Comparison of ENCODE assay signal across 14 cellular contexts in the genomic region with DNA sequence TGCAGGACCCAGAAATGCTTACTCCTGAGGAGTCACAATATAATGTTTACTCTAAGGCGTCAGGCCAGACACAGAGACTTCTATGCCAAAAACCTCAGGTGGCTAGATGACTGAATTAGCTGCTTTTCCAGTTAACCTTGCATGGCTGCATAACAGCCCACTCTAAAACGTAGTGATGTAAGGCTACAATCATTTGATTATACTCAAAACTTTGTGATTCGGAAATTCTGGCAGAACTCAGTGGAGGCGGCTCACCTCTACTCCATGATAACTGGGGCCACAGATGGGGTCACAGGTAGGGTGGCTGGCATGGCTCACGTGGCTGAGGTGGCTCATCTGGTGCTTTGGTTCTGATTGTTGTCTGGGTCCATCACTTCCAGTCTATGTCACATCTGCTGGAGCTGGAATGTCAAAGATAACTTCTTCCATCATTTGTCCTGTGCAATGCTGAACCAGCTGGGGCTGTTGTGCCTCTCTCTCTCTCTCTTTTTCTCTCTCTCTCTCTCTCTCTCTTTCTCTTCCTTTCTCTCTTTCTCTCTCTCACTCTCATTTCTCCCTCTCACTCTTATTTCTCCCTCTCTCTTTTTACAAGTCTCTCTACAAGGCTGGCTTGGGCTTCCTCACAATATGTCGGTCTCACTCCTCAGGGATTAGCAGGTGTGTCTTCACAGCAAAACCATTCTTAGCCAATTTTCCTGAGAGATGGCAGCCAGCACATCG. TPM values are rescaled to one million over a fixed set of nuclear protein-coding genes. Genes with fewer than 3 reads are reported as not detected.
A peak's percentile ranks its signal among the peaks of the same experiment; 100 is the strongest.
DNase-seq lines count a peak whose midpoint lies in the region; ATAC-seq and TF ChIP-seq lines count a peak whose summit lies in the region.
"Had no signal": no experiment of that assay in that cellular context is flagged by ENCODE, and none has a peak within 500 bp of the region (broad histone marks: within the 10 kb centered on the region; RNA-seq: fewer than 3 reads in every experiment).

No MANE protein-coding gene starts in this region.

- H3K9me3 ChIP-seq in right atrium auricular region (no peaks in the 10 kb centered on the region), thyroid gland (no peaks in the 10 kb centered on the region)
- H3K9me3 ChIP-seq: Caco-2 had no signal

- no peaks in the 10 kb centered on the region for H3K27me3 ChIP-seq in right atrium auricular region
- no peaks in the 10 kb centered on the region for H3K27me3 ChIP-seq in thyroid gland

- H3K4me1 ChIP-seq in right atrium auricular region = no peaks in the 10 kb centered on the region
- H3K4me1 ChIP-seq in thyroid gland = peaks cover 42 to 57% of the 10 kb centered on the region in 2 donors

- H3K27ac Mint-ChIP-seq in glutamatergic neuron (ENCODE audit: unreplicated experiment) = no peak overlapping the region
- H3K27ac Mint-ChIP-seq: CD8-positive, alpha-beta T cell had no signal

- H3K4me3 Mint-ChIP-seq in glutamatergic neuron (ENCODE audit: unreplicated experiment) = no peak overlapping the region
- H3K4me3 Mint-ChIP-seq: CD14-positive monocyte; CD8-positive, alpha-beta T cell had no signal

- peaks cover 4% of the 10 kb centered on the region for H3K36me3 Mint-ChIP-seq in glutamatergic neuron (ENCODE audit: unreplicated experiment)
- H3K36me3 Mint-ChIP-seq: CD8-positive, alpha-beta T cell had no signal

- H3K27ac ChIP-seq in right atrium auricular region (no peak overlapping the region), thyroid gland (peak overlapping the region; percentile 7 to 74 (median 59))
- H3K27ac ChIP-seq: 22Rv1, GM23248 had no signal

- DNase-seq in DMS79 treated with DMSO at 0.1 percent for 48 hours (lab: John Stamatoyannopoulos, UW) (peak; percentile 4), DMS79 (lab: John Stamatoyannopoulos, UW) (no peak), cardiac septum (ENCODE audit: low spot score) (peak; percentile 27), right atrium auricular region (ENCODE audit: low spot score) (no peak), thyroid gland (peak; percentile 65), glutamatergic neuron (no peak)
- DNase-seq: GM23248 had no signal

- H3K4me1 Mint-ChIP-seq in glutamatergic neuron (ENCODE audit: low read depth, unreplicated experiment) = no peaks in the 10 kb centered on the region
- H3K4me1 Mint-ChIP-seq: CD14-positive monocyte had no signal

- no peaks in the 10 kb centered on the region for H3K36me3 ChIP-seq in right atrium auricular region
- no peaks in the 10 kb centered on the region for H3K36me3 ChIP-seq in thyroid gland

- peaks cover 2% of the 10 kb centered on the region for H3K9me3 Mint-ChIP-seq in glutamatergic neuron (ENCODE audit: unreplicated experiment)
- H3K9me3 Mint-ChIP-seq: CD8-positive, alpha-beta T cell had no signal

- no peak overlapping the region for H3K4me3 ChIP-seq in right atrium auricular region
- no peak overlapping the region for H3K4me3 ChIP-seq in thyroid gland (replicated peaks in 1 of 3)
- H3K4me3 ChIP-seq: GM23248 had no signal

- ATAC-seq in GM21717 (IDR thresholded peaks at IDR 0.05; ENCODE audit: unreplicated experiment) = no peak
- ATAC-seq: CD8-positive, alpha-beta T cell; HCT116 had no signal

- 44 to 49% methylated on average over 6 to 7 of the region's 7 CpGs for WGBS in thyroid gland, 2 donors

- H3K27me3 Mint-ChIP-seq in glutamatergic neuron (ENCODE audit: unreplicated experiment) = peaks cover 8% of the 10 kb centered on the region

- intact Hi-C loops in cardiac septum (cut with DNase I) = no loop called here
- intact Hi-C loops in thyroid gland (cut with DNase I) = no loop called here

- no peak for TF ChIP-seq CTCF in right atrium auricular region (IDR thresholded peaks at IDR 0.05)
- TF ChIP-seq CTCF in thyroid gland (IDR thresholded peaks at IDR 0.05) = no peak
- TF ChIP-seq CTCF in glutamatergic neuron (IDR thresholded peaks at IDR 0.05; ENCODE audit: partially characterized antibody, unreplicated experiment) = no peak

- TF ChIP-seq POLR2A in thyroid gland (IDR thresholded peaks at IDR 0.05) = no peak

RNA-seq across cellular contexts. Expression of a gene that starts 11.8 kb away (rescaled TPM):
- total RNA-seq in cardiac septum (not detected), right atrium auricular region (under 1 TPM in 1 of 2 donors, not detected in 1; 0.15 TPM), thyroid gland (not detected), glutamatergic neuron (ENCODE audit: unreplicated experiment) (not detected)
- total RNA-seq: Caco-2; CD8-positive, alpha-beta T cell; Daoy; GM23248 had no signal

RNA-seq across cellular contexts. Expression of a gene that starts 36.6 kb away (rescaled TPM):
- total RNA-seq in cardiac septum (47.5 TPM), right atrium auricular region (10 to 100 TPM; 43.3 to 43.4 TPM), thyroid gland (100 to 1,000 TPM; 175 to 226 (median 203) TPM), glutamatergic neuron (ENCODE audit: unreplicated experiment) (137 TPM)

RNA-seq across cellular contexts. Expression of a gene that starts 55.6 kb away (rescaled TPM):
- 45.5 TPM for total RNA-seq in cardiac septum
- 100 to 1,000 TPM in 1 of 2 donors, 10 to 100 TPM in 1; 68.8 to 143 TPM for total RNA-seq in right atrium auricular region
- 100 to 1,000 TPM in 2 of 4 donors, 10 to 100 TPM in 2; 45.1 to 518 (median 182) TPM for total RNA-seq in thyroid gland
- total RNA-seq in glutamatergic neuron (ENCODE audit: unreplicated experiment) = 13.6 TPM
- total RNA-seq: CD8-positive, alpha-beta T cell had no signal

Comparison
In these comparisons a context has a peak if more than half of its experiments do, and no peak if none do; other contexts are left out.
1. DNase-seq: peak in DMS79 treated with DMSO at 0.1 percent for 48 hours (single experiment), cardiac septum (single experiment) and thyroid gland (2 of 2); none in DMS79 (single experiment), right atrium auricular region (single experiment) and glutamatergic neuron (single experiment).
2. H3K27ac ChIP-seq: peak in thyroid gland (3 of 3); none in right atrium auricular region (0 of 2).